In the genomic region with DNA sequence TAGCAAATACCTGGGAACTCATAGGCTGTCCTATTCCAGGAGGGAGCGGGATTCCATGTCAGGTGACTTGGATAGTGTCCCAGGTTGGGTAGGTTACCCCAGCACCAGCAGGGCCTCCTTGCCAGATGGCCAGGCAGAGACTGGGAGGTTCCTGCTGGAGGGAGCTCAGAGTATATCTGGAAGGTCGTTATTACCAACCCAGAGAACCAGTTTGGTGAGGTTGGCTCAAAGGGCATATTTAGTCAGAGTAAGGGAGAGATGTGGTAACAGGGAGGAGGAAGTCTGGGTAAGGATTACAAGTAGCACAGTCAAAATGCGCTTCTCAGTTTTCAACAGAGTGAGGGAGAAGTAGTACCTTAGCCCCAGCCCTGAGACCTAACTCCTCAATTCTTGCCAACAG, we compare ENCODE assay signal across 10 cellular contexts. TPM values are rescaled to one million over a fixed set of nuclear protein-coding genes. Genes with fewer than 3 reads are reported as not detected.
DNase-seq lines count a peak whose midpoint lies in the region; ATAC-seq and TF ChIP-seq lines count a peak whose summit lies in the region.
"Had no signal": no experiment of that assay in that cellular context is flagged by ENCODE, and none has a peak within 500 bp of the region (broad histone marks: within the 10 kb centered on the region; RNA-seq: fewer than 3 reads in every experiment).

No MANE protein-coding gene starts in this region.

- H3K36me3 ChIP-seq in suprapubic skin: no peaks in the 10 kb centered on the region

- WGBS in suprapubic skin: 43% methylated on average over 3 of the region's 3 CpGs

- H3K4me3 ChIP-seq in suprapubic skin (no peak overlapping the region), dorsolateral prefrontal cortex (no peak overlapping the region)

- TF ChIP-seq CTCF in suprapubic skin (IDR thresholded peaks at IDR 0.05): no peak
- no peak for TF ChIP-seq CTCF in dorsolateral prefrontal cortex (IDR thresholded peaks at IDR 0.05 in 54 of 56, conservative IDR thresholded peaks at IDR 0.05 in 2 of 56; ENCODE audit: low read depth in 1 of 56, partially characterized antibody in 56 of 56)

- peak; percentile 39 for DNase-seq in NCI-H345 (lab: John Stamatoyannopoulos, UW)
- DNase-seq in NCI-H345 treated with DMSO at 0.1 percent for 48 hours (lab: John Stamatoyannopoulos, UW; ENCODE audit: unreplicated experiment): no peak
- DNase-seq in NOMO-1 (lab: John Stamatoyannopoulos, UW; ENCODE audit: unreplicated experiment in 2 of 2): peak; percentile 20 to 77
- DNase-seq in iPS-NIHi11 (ENCODE audit: low spot score): peak; percentile 25
- no peak for DNase-seq in suprapubic skin (ENCODE audit: low spot score in 2 of 2)
- DNase-seq in 8988T: no peak
- DNase-seq in dorsolateral prefrontal cortex: no peak
- DNase-seq: activated naive CD8-positive, alpha-beta T cell treated with anti-CD3 and anti-CD28 coated beads, Interleukin-2, amount 10 ng/mL, durations not matched to agents 7 days and 5 days; immature natural killer cell had no signal

- H3K9me3 ChIP-seq in suprapubic skin: no peaks in the 10 kb centered on the region

- peaks cover 9% of the 10 kb centered on the region for H3K4me1 ChIP-seq in suprapubic skin

- TF ChIP-seq POLR2A in suprapubic skin (IDR thresholded peaks at IDR 0.05): no peak

- no peak for ATAC-seq in HG03095 (IDR thresholded peaks at IDR 0.05; ENCODE audit: unreplicated experiment)

- no peak for TF ChIP-seq EP300 in suprapubic skin (IDR thresholded peaks at IDR 0.05)

- intact Hi-C loops in dorsolateral prefrontal cortex (cut with DNase I): no loop called here

- peak overlapping the region; percentile 80 for H3K27ac ChIP-seq in suprapubic skin
- no peak overlapping the region for H3K27ac ChIP-seq in dorsolateral prefrontal cortex

- H3K27me3 ChIP-seq in suprapubic skin (no peaks in the 10 kb centered on the region), dorsolateral prefrontal cortex (peaks cover 0 to 2% (median 0%) of the 10 kb centered on the region in 45 donors)

RNA-seq across cellular contexts. Expression of a gene that starts 53.3 kb away (rescaled TPM):
- total RNA-seq in suprapubic skin (10 to 100 TPM; 21.7 to 47.2 (median 36.2) TPM), dorsolateral prefrontal cortex (10 to 100 TPM; 16.5 to 71.2 (median 43.8) TPM)
- total RNA-seq: activated naive CD8-positive, alpha-beta T cell treated with anti-CD3 and anti-CD28 coated beads, Interleukin-2, amount 10 ng/mL, durations not matched to agents 7 days and 5 days had no signal

Comparison
In these comparisons a context has a peak if more than half of its experiments do, and no peak if none do; other contexts are left out.
1. DNase-seq: peak in NCI-H345 (single experiment), NOMO-1 (2 of 2) and iPS-NIHi11 (single experiment); none in NCI-H345 treated with DMSO at 0.1 percent for 48 hours (single experiment), suprapubic skin (0 of 2), 8988T (single experiment) and dorsolateral prefrontal cortex (0 of 10).